ENCODE assay signal across 1 cellular context in the genomic region with DNA sequence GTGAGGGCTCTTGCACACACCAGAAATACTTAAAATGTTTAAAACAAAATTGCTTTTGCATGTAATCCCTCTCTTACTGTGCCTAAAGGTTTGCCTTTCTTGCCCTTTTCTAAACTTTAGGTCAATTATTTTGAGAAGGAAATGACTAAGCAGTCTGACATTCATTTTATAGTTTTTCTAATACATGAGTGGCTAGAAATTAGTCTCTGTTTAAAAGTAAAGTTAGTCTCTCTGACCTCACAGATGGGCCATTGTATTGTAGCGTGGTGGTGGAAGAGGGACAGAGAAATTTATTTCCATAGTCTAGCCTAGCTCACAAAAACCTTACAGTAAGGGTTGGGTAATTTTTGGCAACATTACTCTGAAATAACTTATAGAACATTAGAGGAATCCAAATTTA.
TF ChIP-seq lines count a peak whose summit lies in the region.

No MANE protein-coding gene starts in this region.

TF ChIP-seq in SK-N-SH treated with all-trans-retinoic acid at 6 μM for 48 hours, 23 proteins besides CTCF, POLR2A, EP300 and RAD21 (continued from another document):
- TF ChIP-seq, protein P1, sequence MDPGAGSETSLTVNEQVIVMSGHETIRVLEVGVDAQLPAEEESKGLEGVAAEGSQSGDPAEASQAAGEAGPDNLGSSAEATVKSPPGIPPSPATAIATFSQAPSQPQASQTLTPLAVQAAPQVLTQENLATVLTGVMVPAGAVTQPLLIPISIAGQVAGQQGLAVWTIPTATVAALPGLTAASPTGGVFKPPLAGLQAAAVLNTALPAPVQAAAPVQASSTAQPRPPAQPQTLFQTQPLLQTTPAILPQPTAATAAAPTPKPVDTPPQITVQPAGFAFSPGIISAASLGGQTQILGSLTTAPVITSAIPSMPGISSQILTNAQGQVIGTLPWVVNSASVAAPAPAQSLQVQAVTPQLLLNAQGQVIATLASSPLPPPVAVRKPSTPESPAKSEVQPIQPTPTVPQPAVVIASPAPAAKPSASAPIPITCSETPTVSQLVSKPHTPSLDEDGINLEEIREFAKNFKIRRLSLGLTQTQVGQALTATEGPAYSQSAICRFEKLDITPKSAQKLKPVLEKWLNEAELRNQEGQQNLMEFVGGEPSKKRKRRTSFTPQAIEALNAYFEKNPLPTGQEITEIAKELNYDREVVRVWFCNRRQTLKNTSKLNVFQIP (CRISPR knock-in tag; IDR thresholded peaks at IDR 0.05; ENCODE audit: borderline replicate concordance, low read depth): no peak
- TF ChIP-seq OSR1 (CRISPR knock-in tag; IDR thresholded peaks at IDR 0.05) (no peak), ZFP30 (CRISPR knock-in tag; IDR thresholded peaks at IDR 0.05) (no peak), CSDC2 (CRISPR knock-in tag; IDR thresholded peaks at IDR 0.05) (no peak), ZC3H10 (CRISPR knock-in tag; IDR thresholded peaks at IDR 0.05) (no peak), GLIS3 (CRISPR knock-in tag; IDR thresholded peaks at IDR 0.05) (no peak)
- TF ChIP-seq, protein P2, sequence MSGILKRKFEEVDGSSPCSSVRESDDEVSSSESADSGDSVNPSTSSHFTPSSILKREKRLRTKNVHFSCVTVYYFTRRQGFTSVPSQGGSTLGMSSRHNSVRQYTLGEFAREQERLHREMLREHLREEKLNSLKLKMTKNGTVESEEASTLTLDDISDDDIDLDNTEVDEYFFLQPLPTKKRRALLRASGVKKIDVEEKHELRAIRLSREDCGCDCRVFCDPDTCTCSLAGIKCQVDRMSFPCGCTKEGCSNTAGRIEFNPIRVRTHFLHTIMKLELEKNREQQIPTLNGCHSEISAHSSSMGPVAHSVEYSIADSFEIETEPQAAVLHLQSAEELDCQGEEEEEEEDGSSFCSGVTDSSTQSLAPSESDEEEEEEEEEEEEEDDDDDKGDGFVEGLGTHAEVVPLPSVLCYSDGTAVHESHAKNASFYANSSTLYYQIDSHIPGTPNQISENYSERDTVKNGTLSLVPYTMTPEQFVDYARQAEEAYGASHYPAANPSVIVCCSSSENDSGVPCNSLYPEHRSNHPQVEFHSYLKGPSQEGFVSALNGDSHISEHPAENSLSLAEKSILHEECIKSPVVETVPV (CRISPR knock-in tag; IDR thresholded peaks at IDR 0.05): no peak
